ENCODE assay signal across 10 cellular contexts in genomic region chr9:112224401-112225289, GRCh38. TPM values are rescaled to one million over a fixed set of nuclear protein-coding genes. Genes with fewer than 3 reads are reported as not detected.
DNase-seq lines count a peak whose midpoint lies in the region; ATAC-seq and TF ChIP-seq lines count a peak whose summit lies in the region.
"Had no signal": no experiment of that assay in that cellular context is flagged by ENCODE, and none has a peak within 500 bp of the region (broad histone marks: within the 10 kb centered on the region; RNA-seq: fewer than 3 reads in every experiment).

No MANE protein-coding gene starts in this region.

- no peaks in the 10 kb centered on the region for H3K27me3 ChIP-seq in BE2C
- H3K27me3 ChIP-seq: neural progenitor cell had no signal

- peaks cover 2% of the 10 kb centered on the region; the same call in 1 of the 2 replicates for H3K36me3 ChIP-seq in BE2C
- H3K36me3 ChIP-seq: neural progenitor cell had no signal

- no peak overlapping the region for H3K4me3 ChIP-seq in BE2C (ENCODE audit: low read depth, low read length)
- H3K4me3 ChIP-seq: neural progenitor cell had no signal

- DNase-seq in OCI-M1 (lab: John Stamatoyannopoulos, UW) (peak; percentile 93), iris pigment epithelial cell (ENCODE audit: low read depth) (peak; percentile 76), NCI-H226 (no peak), T-helper 1 cell (no peak), occipital lobe (lab: John Stamatoyannopoulos, UW) (no peak), BE2C (no peak)
- DNase-seq: Karpas-422 had no signal

- H3K9me3 ChIP-seq in BE2C = no peaks in the 10 kb centered on the region

- peak; percentile 71 for ATAC-seq in GM18498 (IDR thresholded peaks at IDR 0.05; ENCODE audit: unreplicated experiment)
- peak; percentile 75 for ATAC-seq in GM21786 (IDR thresholded peaks at IDR 0.05; ENCODE audit: unreplicated experiment)

- no peak for TF ChIP-seq CTCF in BE2C (IDR thresholded peaks at IDR 0.05; ENCODE audit: low read depth, low read length)

- H3K4me1 ChIP-seq in BE2C = no peaks in the 10 kb centered on the region

RNA-seq across cellular contexts. Expression of gene SUSD1, which starts 49.5 kb away (rescaled TPM):
- total RNA-seq in occipital lobe = 44.1 TPM
- 5.6 TPM for polyA plus RNA-seq in BE2C (2012; ENCODE audit: insufficient read depth, insufficient read length, low read depth)

Comparison
In these comparisons a context has a peak if more than half of its experiments do, and no peak if none do; other contexts are left out.
1. DNase-seq: peak in OCI-M1 (single experiment) and iris pigment epithelial cell (single experiment); none in NCI-H226 (single experiment), T-helper 1 cell (0 of 5), occipital lobe (single experiment) and BE2C (single experiment).